In genomic region chr9:86471501-86471900, GRCh38 we compare ENCODE assay signal across 26 cellular contexts.
"Had no signal": no experiment of that assay in that cellular context is flagged by ENCODE, and none has a peak within 500 bp of the region (broad histone marks: within the 10 kb centered on the region; RNA-seq: fewer than 3 reads in every experiment).

No MANE protein-coding gene starts in this region.

- H3K9me3 ChIP-seq: left lung, lower lobe of right lung, pancreas, prostate gland, spleen, thyroid gland, transverse colon, upper lobe of left lung, vagina had no signal

- H3K36me3 Mint-ChIP-seq: immature natural killer cell; naive B cell; natural killer cell; stimulated activated effector memory CD8-positive, alpha-beta T cell treated with anti-CD3 and anti-CD28 coated beads, Interleukin-12 subunit alpha, Interleukin-12 subunit beta, amount 100 ng/mL, for 72 hours had no signal

- H3K4me3 Mint-ChIP-seq: immature natural killer cell; naive B cell; natural killer cell; stimulated activated effector memory CD8-positive, alpha-beta T cell treated with anti-CD3 and anti-CD28 coated beads, Interleukin-12 subunit alpha, Interleukin-12 subunit beta, amount 100 ng/mL, for 72 hours; stimulated activated naive CD8-positive, alpha-beta T cell treated with anti-CD3 and anti-CD28 coated beads, Interleukin-15, Interleukin-2, amounts not matched to agents 100 ng/mL and 50 ng/mL, for 24 hours had no signal

- H3K27ac Mint-ChIP-seq: immature natural killer cell; naive B cell; natural killer cell; stimulated activated effector memory CD8-positive, alpha-beta T cell treated with anti-CD3 and anti-CD28 coated beads, Interleukin-12 subunit alpha, Interleukin-12 subunit beta, amount 100 ng/mL, for 72 hours; stimulated activated naive CD8-positive, alpha-beta T cell treated with anti-CD3 and anti-CD28 coated beads, Interleukin-15, Interleukin-2, amounts not matched to agents 100 ng/mL and 50 ng/mL, for 24 hours had no signal

- DNase-seq: hypothalamus; immature natural killer cell; kidney; left colon; left lung; lower lobe of right lung; mammary epithelial cell; mesenchymal stem cell; naive B cell; natural killer cell; pancreas; posterior cingulate gyrus; retina; right cardiac atrium; small intestine; spleen; stimulated activated CD4-positive, alpha-beta T cell treated with anti-CD3 and anti-CD28 coated beads, Interleukin-4, amount 100 ng/mL, for 24 hours; stimulated activated naive CD4-positive, alpha-beta T cell; thyroid gland; transverse colon; upper lobe of left lung had no signal

- ATAC-seq: left colon; left lung; lower lobe of right lung; natural killer cell; pancreas; right cardiac atrium; sciatic nerve; stimulated activated effector memory CD8-positive, alpha-beta T cell treated with anti-CD3 and anti-CD28 coated beads, Interleukin-12 subunit alpha, Interleukin-12 subunit beta, amount 100 ng/mL, for 72 hours had no signal

- H3K27me3 ChIP-seq: pancreas, thyroid gland, transverse colon, upper lobe of left lung, vagina had no signal

- H3K4me1 Mint-ChIP-seq: immature natural killer cell; naive B cell; natural killer cell; stimulated activated effector memory CD8-positive, alpha-beta T cell treated with anti-CD3 and anti-CD28 coated beads, Interleukin-12 subunit alpha, Interleukin-12 subunit beta, amount 100 ng/mL, for 72 hours had no signal

- H3K4me3 ChIP-seq: left lung, lower lobe of right lung, pancreas, prostate gland, spleen, thyroid gland, transverse colon, upper lobe of left lung, vagina had no signal

- H3K27ac ChIP-seq: left lung, lower lobe of right lung, prostate gland, spleen, thyroid gland, transverse colon, upper lobe of left lung, vagina had no signal

- H3K36me3 ChIP-seq: left lung, lower lobe of right lung, pancreas, prostate gland, spleen, thyroid gland, transverse colon, upper lobe of left lung, vagina had no signal

- H3K4me1 ChIP-seq: left lung, prostate gland, spleen, thyroid gland, transverse colon, upper lobe of left lung, vagina had no signal

- H3K9me3 Mint-ChIP-seq: immature natural killer cell; natural killer cell; stimulated activated effector memory CD8-positive, alpha-beta T cell treated with anti-CD3 and anti-CD28 coated beads, Interleukin-12 subunit alpha, Interleukin-12 subunit beta, amount 100 ng/mL, for 72 hours; stimulated activated naive CD8-positive, alpha-beta T cell treated with anti-CD3 and anti-CD28 coated beads, Interleukin-15, Interleukin-2, amounts not matched to agents 100 ng/mL and 50 ng/mL, for 24 hours had no signal
